Comparison of ENCODE assay signal across 8 cellular contexts in the genomic region with DNA sequence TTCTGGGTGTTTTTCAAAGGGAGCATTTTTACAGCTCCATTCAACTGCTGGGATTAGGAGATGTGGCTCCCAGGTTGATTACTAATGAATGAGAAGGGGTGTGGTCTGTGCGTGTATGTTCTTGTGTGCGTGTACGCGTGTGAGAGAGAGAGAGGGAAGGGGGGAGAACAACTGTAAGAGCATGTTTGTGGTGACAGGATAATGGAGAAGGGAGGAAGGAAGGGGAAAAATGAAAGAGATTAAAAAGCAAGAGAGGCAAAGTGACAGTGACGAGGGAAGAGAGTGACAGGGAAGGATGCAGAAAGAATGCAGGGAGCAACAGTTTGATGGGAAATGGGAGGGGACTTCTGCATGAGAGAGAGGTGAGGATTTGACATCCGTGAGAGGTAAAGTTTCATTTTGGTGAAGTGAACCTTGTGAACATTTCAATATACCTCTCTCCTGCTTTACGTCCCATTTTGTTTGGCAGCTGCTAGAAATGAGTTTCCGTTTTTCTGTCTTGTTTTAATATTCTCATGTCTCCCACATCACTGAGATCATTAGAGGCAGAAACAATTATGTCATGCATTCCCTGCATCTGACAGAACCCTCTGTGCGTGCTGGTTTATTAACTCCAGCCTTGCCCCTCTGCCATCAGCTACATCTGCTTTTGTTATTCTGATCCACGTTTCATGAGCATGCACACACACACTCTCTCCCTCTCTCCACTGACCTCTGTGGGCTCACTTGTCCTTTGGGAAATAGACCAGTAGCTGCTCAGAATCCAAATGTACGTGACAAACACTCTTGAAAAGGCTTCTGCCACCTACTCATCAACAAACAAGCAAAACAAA.
DNase-seq lines count a peak whose midpoint lies in the region; ATAC-seq lines count a peak whose summit lies in the region.

No MANE protein-coding gene starts in this region.

- ATAC-seq in HG02623 (IDR thresholded peaks at IDR 0.05; ENCODE audit: unreplicated experiment) (no peak), HG03457 (IDR thresholded peaks at IDR 0.05; ENCODE audit: unreplicated experiment) (no peak)

- DNase-seq in NCI-H345 (lab: John Stamatoyannopoulos, UW), result peak; percentile 6
- no peak for DNase-seq in NCI-H345 treated with DMSO at 0.1 percent for 48 hours (lab: John Stamatoyannopoulos, UW; ENCODE audit: unreplicated experiment)
- DNase-seq in OCI-M1 (lab: John Stamatoyannopoulos, UW), result peak; percentile 38
- DNase-seq in posterior cingulate gyrus, result no peak

- peaks cover 30% of the 10 kb centered on the region for H3K27me3 Mint-ChIP-seq in dendritic cell treated with granulocyte-macrophage colony-stimulating factor and Interleukin-4, amounts not matched to agents 40 ng/mL and 50 ng/mL, for 4 days

- peaks cover 12% of the 10 kb centered on the region for H3K4me1 Mint-ChIP-seq in dendritic cell treated with granulocyte-macrophage colony-stimulating factor and Interleukin-4, amounts not matched to agents 40 ng/mL and 50 ng/mL, for 4 days (ENCODE audit: low read depth)

- peak overlapping the region; percentile 54 for H3K9ac ChIP-seq in mucosa of stomach (ENCODE audit: low read length)

- H3K9me3 ChIP-seq in mucosa of stomach (ENCODE audit: control insufficient read depth, low read length), result no peaks in the 10 kb centered on the region

- no peaks in the 10 kb centered on the region for H3K36me3 Mint-ChIP-seq in dendritic cell treated with granulocyte-macrophage colony-stimulating factor and Interleukin-4, amounts not matched to agents 40 ng/mL and 50 ng/mL, for 4 days (ENCODE audit: low read depth)

- intact Hi-C loops in dendritic cell treated with granulocyte-macrophage colony-stimulating factor and Interleukin-4, amounts not matched to agents 40 ng/mL and 50 ng/mL, for 4 days (cut with micrococcal nuclease), result loop anchor here (10.0 kb wide), 1 partner anchor 690 kb away; no protein-coding TSS in a partner anchor
- intact Hi-C loops in posterior cingulate gyrus (cut with DNase I), result loop anchor here (2.0 to 10.0 kb wide), 3 partner anchors 93 to 640 kb away; partner anchors contain the start of gene ZBTB20

- no peaks in the 10 kb centered on the region for H3K36me3 ChIP-seq in mucosa of stomach (ENCODE audit: control insufficient read depth, insufficient read depth, low read length)

- H3K27ac Mint-ChIP-seq in dendritic cell treated with granulocyte-macrophage colony-stimulating factor and Interleukin-4, amounts not matched to agents 40 ng/mL and 50 ng/mL, for 4 days, result peak overlapping the region; percentile 45

- peak overlapping the region; percentile 88 for H3K4me3 Mint-ChIP-seq in dendritic cell treated with granulocyte-macrophage colony-stimulating factor and Interleukin-4, amounts not matched to agents 40 ng/mL and 50 ng/mL, for 4 days

- H3K4me1 ChIP-seq in mucosa of stomach (ENCODE audit: control insufficient read depth, insufficient read depth, low read length), result peaks cover 11% of the 10 kb centered on the region

- H3K4me3 ChIP-seq in mucosa of stomach (ENCODE audit: low read length), result peak overlapping the region; percentile 58

- H3K27me3 ChIP-seq in mucosa of stomach (ENCODE audit: control insufficient read depth, insufficient read depth, low read length), result no peaks in the 10 kb centered on the region

- no peaks in the 10 kb centered on the region for H3K9me3 Mint-ChIP-seq in dendritic cell treated with granulocyte-macrophage colony-stimulating factor and Interleukin-4, amounts not matched to agents 40 ng/mL and 50 ng/mL, for 4 days

Comparison
In these comparisons a context has a peak if more than half of its experiments do, and no peak if none do; other contexts are left out.
1. DNase-seq: peak in NCI-H345 (single experiment) and OCI-M1 (single experiment); none in NCI-H345 treated with DMSO at 0.1 percent for 48 hours (single experiment) and posterior cingulate gyrus (0 of 10).